In genomic region chr2:55431982-55432627, GRCh38 we compare ENCODE assay signal across 8 cellular contexts.
A peak's percentile ranks its signal among the peaks of the same experiment; 100 is the strongest.
DNase-seq lines count a peak whose midpoint lies in the region; ATAC-seq and TF ChIP-seq lines count a peak whose summit lies in the region.

No MANE protein-coding gene starts in this region.

- DNase-seq in D341Med (ENCODE audit: low spot score) (peak; percentile 24), NCI-H446 treated with DMSO at 0.1 percent for 48 hours (lab: John Stamatoyannopoulos, UW) (peak; percentile 21), coronary artery (ENCODE audit: low spot score) (no peak), medulla oblongata (ENCODE audit: extremely low spot score) (peak; percentile 74), T-helper 9 cell (no peak), NCI-H2107 (lab: John Stamatoyannopoulos, UW) (no peak)

- H3K4me3 ChIP-seq in coronary artery: no peak overlapping the region

- ATAC-seq in GM21515 (IDR thresholded peaks at IDR 0.05; ENCODE audit: unreplicated experiment) (peak; percentile 56), HG02852 (IDR thresholded peaks at IDR 0.05; ENCODE audit: unreplicated experiment) (no peak)

- H3K27ac ChIP-seq in coronary artery: no peak overlapping the region

- TF ChIP-seq CTCF in coronary artery (IDR thresholded peaks at IDR 0.05): peak; percentile 43

Comparison
In these comparisons a context has a peak if more than half of its experiments do, and no peak if none do; other contexts are left out.
1. DNase-seq: peak in D341Med (single experiment), NCI-H446 treated with DMSO at 0.1 percent for 48 hours (single experiment) and medulla oblongata (single experiment); none in coronary artery (single experiment), T-helper 9 cell (single experiment) and NCI-H2107 (single experiment).